ENCODE assay signal across 2 cellular contexts in the genomic region with DNA sequence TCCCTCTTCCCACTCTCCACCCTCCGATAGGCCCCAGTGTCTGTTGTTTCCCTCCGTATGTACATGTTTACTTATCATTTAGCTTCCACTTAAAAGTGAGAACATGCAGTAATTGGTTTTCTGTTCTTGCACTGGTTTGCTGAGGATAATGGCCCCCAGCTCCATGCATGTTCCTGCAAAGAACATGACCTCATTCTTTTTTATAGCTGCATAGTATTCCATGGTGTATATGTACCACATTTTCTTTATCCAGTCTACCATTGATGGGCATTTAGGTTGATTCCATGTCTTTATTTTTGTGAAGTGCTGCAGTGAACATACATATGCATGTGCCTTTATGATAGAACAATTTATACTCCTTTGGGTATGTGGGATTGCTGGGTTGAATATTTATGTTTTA.
A peak's percentile ranks its signal among the peaks of the same experiment; 100 is the strongest.
TF ChIP-seq lines count a peak whose summit lies in the region.

No MANE protein-coding gene starts in this region.

TF ChIP-seq in SK-N-SH treated with all-trans-retinoic acid at 6 μM for 48 hours, 23 proteins besides CTCF, POLR2A, EP300 and RAD21:
- peak; percentile 85 for TF ChIP-seq ZNF8 (CRISPR knock-in tag; IDR thresholded peaks at IDR 0.05)

TF ChIP-seq in K562, 482 proteins besides CTCF, POLR2A, EP300 and RAD21:
- peak; percentile 69 for TF ChIP-seq ZNF146 (CRISPR knock-in tag; IDR thresholded peaks at IDR 0.05; ENCODE audit: unreplicated experiment)
